In the genomic region with DNA sequence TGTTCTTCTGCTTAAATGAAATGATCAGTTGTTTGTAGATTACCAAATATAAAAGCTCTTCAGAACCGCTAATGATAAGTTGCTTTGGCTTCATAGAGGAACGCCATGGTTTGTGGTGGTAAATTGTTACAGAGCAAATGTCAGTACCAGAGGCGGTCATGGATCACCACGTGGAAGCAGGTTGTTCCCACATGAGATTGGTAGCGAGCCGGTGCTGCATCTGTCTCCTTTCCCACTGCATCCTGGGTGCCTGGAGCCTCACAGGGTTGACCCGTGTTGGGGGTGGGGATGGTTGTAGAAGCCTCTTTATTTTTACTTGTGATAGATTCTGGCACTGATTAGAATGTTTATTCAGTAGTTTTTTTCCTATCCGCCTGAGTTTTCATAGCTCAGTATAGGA, we compare ENCODE assay signal across 10 cellular contexts. TPM values are rescaled to one million over a fixed set of nuclear protein-coding genes. Genes with fewer than 3 reads are reported as not detected.
DNase-seq lines count a peak whose midpoint lies in the region; TF ChIP-seq lines count a peak whose summit lies in the region.
"Had no signal": no experiment of that assay in that cellular context is flagged by ENCODE, and none has a peak within 500 bp of the region (broad histone marks: within the 10 kb centered on the region; RNA-seq: fewer than 3 reads in every experiment).

No MANE protein-coding gene starts in this region.

- peak; percentile 40 for DNase-seq in dermis blood vessel endothelial cell
- no peak for DNase-seq in osteocyte (ENCODE audit: extremely low spot score, unreplicated experiment)
- DNase-seq in SHP77 (lab: John Stamatoyannopoulos, UW): no peak
- DNase-seq in caudate nucleus (lab: John Stamatoyannopoulos, UW): no peak
- DNase-seq in DMS79 (lab: John Stamatoyannopoulos, UW): no peak
- DNase-seq in iPS-NIHi11 (ENCODE audit: low spot score): no peak
- DNase-seq: activated CD4-positive, CD25-positive, alpha-beta regulatory T cell; NCI-H2081 treated with DMSO at 0.1 percent for 48 hours had no signal

- no peak for TF ChIP-seq CTCF in osteocyte (IDR thresholded peaks at IDR 0.05)

- H3K4me3 Mint-ChIP-seq in IgD-negative memory B cell (peak overlapping the region; percentile 24 to 87 (median 68)), osteocyte (ENCODE audit: unreplicated experiment) (no peak overlapping the region)

- H3K4me1 ChIP-seq in BLaER1: peaks cover 68% of the 10 kb centered on the region

- H3K9me3 ChIP-seq in BLaER1: no peaks in the 10 kb centered on the region

- H3K9me3 Mint-ChIP-seq in IgD-negative memory B cell: no peaks in the 10 kb centered on the region
- no peaks in the 10 kb centered on the region for H3K9me3 Mint-ChIP-seq in osteocyte (ENCODE audit: unreplicated experiment)

- H3K4me2 ChIP-seq in BLaER1: peak overlapping the region; percentile 90

- H3K27ac ChIP-seq in BLaER1 (no peak overlapping the region), caudate nucleus (ENCODE audit: low read depth, low read length) (no peak overlapping the region)

- H4K20me1 ChIP-seq in BLaER1: peaks cover 94% of the 10 kb centered on the region

- no peaks in the 10 kb centered on the region for H3K27me3 ChIP-seq in BLaER1

- no peaks in the 10 kb centered on the region for H3K27me3 Mint-ChIP-seq in IgD-negative memory B cell
- no peaks in the 10 kb centered on the region for H3K27me3 Mint-ChIP-seq in osteocyte (ENCODE audit: unreplicated experiment)

- H3K36me3 Mint-ChIP-seq in IgD-negative memory B cell (no peaks in the 10 kb centered on the region), osteocyte (ENCODE audit: unreplicated experiment) (peaks cover 17% of the 10 kb centered on the region)

- H3K27ac Mint-ChIP-seq in IgD-negative memory B cell (peak overlapping the region; percentile 84 to 97 (median 90)), osteocyte (ENCODE audit: unreplicated experiment) (peak overlapping the region; percentile 61)

- H3K9ac ChIP-seq in BLaER1: no peak overlapping the region

- 0 out of 2 replicates have a peak, but pooled peaks cover 7% of the 10 kb centered on the region for H3K36me3 ChIP-seq in BLaER1

- peaks cover 46 to 66% (median 49%) of the 10 kb centered on the region in 3 donors for H3K4me1 Mint-ChIP-seq in IgD-negative memory B cell
- peaks cover 54% of the 10 kb centered on the region for H3K4me1 Mint-ChIP-seq in osteocyte (ENCODE audit: unreplicated experiment)

- H3K4me3 ChIP-seq in BLaER1: no peak overlapping the region

RNA-seq across cellular contexts. Expression of a gene that starts 14.7 kb away (rescaled TPM):
- polyA plus RNA-seq in IgD-negative memory B cell: 8.6 TPM
- 62.1 and 68.6 TPM in 2 replicates for total RNA-seq in dermis blood vessel endothelial cell
- 29.5 and 33.5 TPM in 2 replicates for total RNA-seq in osteocyte
